Comparison of ENCODE assay signal across 13 cellular contexts in genomic region chr19:10533656-10534386, GRCh38. TPM values are rescaled to one million over a fixed set of nuclear protein-coding genes. Genes with fewer than 3 reads are reported as not detected.
DNase-seq lines count a peak whose midpoint lies in the region; ATAC-seq and TF ChIP-seq lines count a peak whose summit lies in the region.
"Had no signal": no experiment of that assay in that cellular context is flagged by ENCODE, and none has a peak within 500 bp of the region (broad histone marks: within the 10 kb centered on the region; RNA-seq: fewer than 3 reads in every experiment).

No MANE protein-coding gene starts in this region.

- TF ChIP-seq CTCF in osteoblast (IDR thresholded peaks at IDR 0.05; ENCODE audit: extremely low read depth, low read depth, low read length): no peak

- H3K27ac ChIP-seq in esophagus (ENCODE audit: low read depth in 2 of 2, low read length in 1 of 2) (peak overlapping the region; percentile 62 to 70), osteoblast (ENCODE audit: low read depth, low read length) (peak overlapping the region; percentile 35)

- no peaks in the 10 kb centered on the region for H3K79me2 ChIP-seq in osteoblast (ENCODE audit: insufficient read depth, low read length)

- WGBS in esophagus, 2 donors: 54 to 55% methylated on average over 10 of the region's 10 CpGs

- H3K36me3 ChIP-seq in esophagus (ENCODE audit: control insufficient read depth in 2 of 2, insufficient read depth in 2 of 2, low read length in 1 of 2) (no peaks in the 10 kb centered on the region), osteoblast (ENCODE audit: insufficient read depth, low read length) (no peaks in the 10 kb centered on the region)

- H4K20me1 ChIP-seq in osteoblast (ENCODE audit: insufficient read depth, low read length): no peaks in the 10 kb centered on the region

- H3K4me3 ChIP-seq in esophagus (ENCODE audit: low read depth in 1 of 2, low read length in 2 of 2) (no peak overlapping the region), osteoblast (ENCODE audit: insufficient read depth, low read length) (no peak overlapping the region)

- H3K4me1 ChIP-seq in esophagus (ENCODE audit: control insufficient read depth in 2 of 2, insufficient read depth in 2 of 2, low read length in 1 of 2): peaks cover 0 to 5% of the 10 kb centered on the region in 2 donors
- peaks cover 4% of the 10 kb centered on the region for H3K4me1 ChIP-seq in osteoblast (ENCODE audit: insufficient read depth, low read length)

- H3K27me3 ChIP-seq in esophagus (ENCODE audit: control insufficient read depth in 1 of 2, insufficient read depth in 2 of 2, low read length in 2 of 2) (no peaks in the 10 kb centered on the region), osteoblast (ENCODE audit: insufficient read depth, low read length) (peaks cover 12% of the 10 kb centered on the region)

- no peak for ATAC-seq in HG02938 (IDR thresholded peaks at IDR 0.05; ENCODE audit: unreplicated experiment)
- ATAC-seq: WTC11 had no signal

- H3K9me3 ChIP-seq in esophagus (ENCODE audit: control insufficient read depth in 2 of 2, insufficient read depth in 1 of 2, low read depth in 1 of 2, low read length in 1 of 2): no peaks in the 10 kb centered on the region
- H3K9me3 ChIP-seq in osteoblast (ENCODE audit: low read depth, low read length): no peaks in the 10 kb centered on the region

- no peak overlapping the region for H2AFZ ChIP-seq in osteoblast (ENCODE audit: low read length)

- DNase-seq in EL (peak; percentile 86), NOMO-1 treated with DMSO at 0.1 percent for 48 hours (lab: John Stamatoyannopoulos, UW; ENCODE audit: unreplicated experiment) (peak; percentile 53), osteoblast (ENCODE audit: insufficient read length, low spot score, missing footprints) (peak; percentile 82), UCSD-AML1 (lab: John Stamatoyannopoulos, UW; ENCODE audit: unreplicated experiment) (no peak), SKM-1 (lab: John Stamatoyannopoulos, UW; ENCODE audit: unreplicated experiment) (no peak)
- no peak for DNase-seq in NK-92 treated with Interleukin-12 subunit alpha and Interleukin-12 subunit beta, amount 100 ng/mL, for 24 hours (lab: John Stamatoyannopoulos, UW)
- DNase-seq: activated CD8-positive, alpha-beta memory T cell treated with anti-CD3 and anti-CD28 coated beads, Interleukin-2, amount 50 U/mL, for 48 hours; amygdala; endodermal cell; NCI-H524 had no signal

- H3K4me2 ChIP-seq in osteoblast (ENCODE audit: insufficient read depth, low read length): no peak overlapping the region

RNA-seq across cellular contexts. Expression of gene ATG4D, which starts 9.9 kb away (rescaled TPM):
- polyA plus RNA-seq in esophagus: 10 to 100 TPM; 43.9 to 53.6 TPM
- 11.6 and 12.7 TPM in 2 replicates for total RNA-seq in osteoblast

RNA-seq across cellular contexts. Expression of gene S1PR5, which starts 16.6 kb away (rescaled TPM):
- polyA plus RNA-seq in esophagus: 10 to 100 TPM in 1 of 2 donors, 1 to 10 TPM in 1; 9.4 to 12.1 TPM
- total RNA-seq in osteoblast: 0.29 and 0.36 TPM in 2 replicates

RNA-seq across cellular contexts. Expression of gene KEAP1, which starts 30.7 kb away (rescaled TPM):
- 10 to 100 TPM; 54.2 to 63.9 TPM for polyA plus RNA-seq in esophagus
- 64.8 and 77.1 TPM in 2 replicates for total RNA-seq in osteoblast

RNA-seq across cellular contexts. Expression of gene KRI1, which starts 32.0 kb away (rescaled TPM):
- 10 to 100 TPM; 16.4 to 25.3 TPM for polyA plus RNA-seq in esophagus
- 5.4 and 5.9 TPM in 2 replicates for total RNA-seq in osteoblast

RNA-seq across cellular contexts. Expression of gene CDKN2D, which starts 35.0 kb away (rescaled TPM):
- 10 to 100 TPM in 1 of 2 donors, 1 to 10 TPM in 1; 4.6 to 11.7 TPM for polyA plus RNA-seq in esophagus
- total RNA-seq in osteoblast: 4.0 and 5.3 TPM in 2 replicates

Comparison
In these comparisons a context has a peak if more than half of its experiments do, and no peak if none do; other contexts are left out.
1. DNase-seq: peak in EL (single experiment), NOMO-1 treated with DMSO at 0.1 percent for 48 hours (single experiment) and osteoblast (single experiment); none in UCSD-AML1 (single experiment), NK-92 treated with Interleukin-12 subunit alpha and Interleukin-12 subunit beta, amount 100 ng/mL, for 24 hours (single experiment) and SKM-1 (single experiment).